ENCODE assay signal across 1 cellular context in the genomic region with DNA sequence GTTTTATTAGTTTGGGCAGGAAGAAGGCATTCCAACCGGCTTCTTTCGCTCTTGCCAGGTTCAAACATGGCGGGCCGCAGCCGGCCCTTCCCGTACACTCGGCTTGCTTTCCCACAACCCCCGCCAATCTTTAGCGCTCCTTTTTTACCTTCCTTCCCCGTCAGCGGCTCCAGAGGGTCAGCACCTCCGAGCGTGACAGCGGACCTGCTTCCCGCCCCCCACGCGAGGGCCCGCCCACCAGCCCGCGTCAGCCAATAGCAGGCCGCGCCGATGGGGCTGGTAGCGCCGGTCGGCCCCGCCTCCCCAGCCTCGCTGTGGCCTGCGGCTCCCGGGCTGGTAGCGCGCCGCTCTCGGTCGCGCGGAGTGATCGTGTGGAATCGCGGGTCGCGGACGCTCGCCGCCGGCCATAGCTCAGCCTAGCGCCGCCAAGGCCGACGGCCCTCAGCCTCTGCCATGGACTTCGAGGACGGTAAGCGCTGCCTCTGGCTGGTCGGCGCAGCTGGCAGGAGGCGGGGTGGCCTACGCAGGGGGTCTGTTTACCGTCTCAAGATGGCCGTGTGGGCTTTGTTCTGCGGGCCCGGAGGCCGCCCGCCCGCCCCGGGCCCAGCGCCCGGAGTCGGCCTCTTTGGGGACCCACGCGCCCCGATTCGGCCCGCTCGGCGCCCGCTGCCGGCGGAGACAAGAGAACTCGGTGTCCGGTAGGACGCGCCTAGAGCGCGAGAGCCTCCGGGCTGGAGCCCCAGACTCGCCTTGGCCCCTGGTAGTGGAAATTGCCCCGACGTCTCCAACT.
TF ChIP-seq lines count a peak whose summit lies in the region.

TSS of gene ZNF326 (plus strand) at position 306 of the 790 bp plus-strand sequence. CDS start at position 454, 148 bp downstream.

TF ChIP-seq in K562, 482 proteins besides CTCF, POLR2A, EP300 and RAD21 (continued from another document and continues in another):
- TF ChIP-seq TRIM25 (IDR thresholded peaks at IDR 0.05; ENCODE audit: borderline replicate concordance): no peak
- peak; percentile 69 for TF ChIP-seq SAP30 (IDR thresholded peaks at IDR 0.05; ENCODE audit: borderline replicate concordance, insufficient read depth, low read depth, low read length, poor library complexity, severe bottlenecking)
- no peak for TF ChIP-seq MAFF (IDR thresholded peaks at IDR 0.05; ENCODE audit: low read length)
- no peak for TF ChIP-seq RUNX1 (IDR thresholded peaks at IDR 0.05; ENCODE audit: low read depth)
- peak; percentile 68 for TF ChIP-seq NFIC (IDR thresholded peaks at IDR 0.05)
- peak; percentile 88 for TF ChIP-seq SAFB (IDR thresholded peaks at IDR 0.05; ENCODE audit: borderline replicate concordance, low read depth, low read length)
- TF ChIP-seq PRDM10 (IDR thresholded peaks at IDR 0.05; ENCODE audit: partially characterized antibody): no peak
- TF ChIP-seq GTF3C2 (IDR thresholded peaks at IDR 0.05; ENCODE audit: borderline replicate concordance, extremely low read depth, insufficient read length): no peak
- TF ChIP-seq, protein P1, sequence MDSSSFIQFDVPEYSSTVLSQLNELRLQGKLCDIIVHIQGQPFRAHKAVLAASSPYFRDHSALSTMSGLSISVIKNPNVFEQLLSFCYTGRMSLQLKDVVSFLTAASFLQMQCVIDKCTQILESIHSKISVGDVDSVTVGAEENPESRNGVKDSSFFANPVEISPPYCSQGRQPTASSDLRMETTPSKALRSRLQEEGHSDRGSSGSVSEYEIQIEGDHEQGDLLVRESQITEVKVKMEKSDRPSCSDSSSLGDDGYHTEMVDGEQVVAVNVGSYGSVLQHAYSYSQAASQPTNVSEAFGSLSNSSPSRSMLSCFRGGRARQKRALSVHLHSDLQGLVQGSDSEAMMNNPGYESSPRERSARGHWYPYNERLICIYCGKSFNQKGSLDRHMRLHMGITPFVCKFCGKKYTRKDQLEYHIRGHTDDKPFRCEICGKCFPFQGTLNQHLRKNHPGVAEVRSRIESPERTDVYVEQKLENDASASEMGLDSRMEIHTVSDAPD (CRISPR knock-in tag; IDR thresholded peaks at IDR 0.05): no peak
- no peak for TF ChIP-seq CEBPG (CRISPR knock-in tag; IDR thresholded peaks at IDR 0.05)
- TF ChIP-seq CEBPG (tag; conservative IDR thresholded peaks at IDR 0.05 in 1 of 2, IDR thresholded peaks at IDR 0.05 in 1 of 2): 0 out of 4 replicates have a peak, but pooled peaks of 1 of the 2 experiments have one; percentile 27
- TF ChIP-seq, protein P2, sequence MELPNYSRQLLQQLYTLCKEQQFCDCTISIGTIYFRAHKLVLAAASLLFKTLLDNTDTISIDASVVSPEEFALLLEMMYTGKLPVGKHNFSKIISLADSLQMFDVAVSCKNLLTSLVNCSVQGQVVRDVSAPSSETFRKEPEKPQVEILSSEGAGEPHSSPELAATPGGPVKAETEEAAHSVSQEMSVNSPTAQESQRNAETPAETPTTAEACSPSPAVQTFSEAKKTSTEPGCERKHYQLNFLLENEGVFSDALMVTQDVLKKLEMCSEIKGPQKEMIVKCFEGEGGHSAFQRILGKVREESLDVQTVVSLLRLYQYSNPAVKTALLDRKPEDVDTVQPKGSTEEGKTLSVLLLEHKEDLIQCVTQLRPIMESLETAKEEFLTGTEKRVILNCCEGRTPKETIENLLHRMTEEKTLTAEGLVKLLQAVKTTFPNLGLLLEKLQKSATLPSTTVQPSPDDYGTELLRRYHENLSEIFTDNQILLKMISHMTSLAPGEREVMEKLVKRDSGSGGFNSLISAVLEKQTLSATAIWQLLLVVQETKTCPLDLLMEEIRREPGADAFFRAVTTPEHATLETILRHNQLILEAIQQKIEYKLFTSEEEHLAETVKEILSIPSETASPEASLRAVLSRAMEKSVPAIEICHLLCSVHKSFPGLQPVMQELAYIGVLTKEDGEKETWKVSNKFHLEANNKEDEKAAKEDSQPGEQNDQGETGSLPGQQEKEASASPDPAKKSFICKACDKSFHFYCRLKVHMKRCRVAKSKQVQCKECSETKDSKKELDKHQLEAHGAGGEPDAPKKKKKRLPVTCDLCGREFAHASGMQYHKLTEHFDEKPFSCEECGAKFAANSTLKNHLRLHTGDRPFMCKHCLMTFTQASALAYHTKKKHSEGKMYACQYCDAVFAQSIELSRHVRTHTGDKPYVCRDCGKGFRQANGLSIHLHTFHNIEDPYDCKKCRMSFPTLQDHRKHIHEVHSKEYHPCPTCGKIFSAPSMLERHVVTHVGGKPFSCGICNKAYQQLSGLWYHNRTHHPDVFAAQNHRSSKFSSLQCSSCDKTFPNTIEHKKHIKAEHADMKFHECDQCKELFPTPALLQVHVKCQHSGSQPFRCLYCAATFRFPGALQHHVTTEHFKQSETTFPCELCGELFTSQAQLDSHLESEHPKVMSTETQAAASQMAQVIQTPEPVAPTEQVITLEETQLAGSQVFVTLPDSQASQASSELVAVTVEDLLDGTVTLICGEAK (IDR thresholded peaks at IDR 0.05): peak; percentile 36
- TF ChIP-seq, protein P2 (CRISPR knock-in tag; IDR thresholded peaks at IDR 0.05): no peak
- peak; percentile 79 for TF ChIP-seq PHF20 (IDR thresholded peaks at IDR 0.05; ENCODE audit: partially characterized antibody)
- peak; percentile 47 for TF ChIP-seq MEIS2 (IDR thresholded peaks at IDR 0.05; ENCODE audit: partially characterized antibody)
- peak; percentile 94 for TF ChIP-seq SUPT5H (IDR thresholded peaks at IDR 0.05)
- TF ChIP-seq ZNF239 (CRISPR knock-in tag; IDR thresholded peaks at IDR 0.05): no peak
- no peak for TF ChIP-seq COPS2 (conservative IDR thresholded peaks at IDR 0.05)
- TF ChIP-seq TCFL5 (CRISPR knock-in tag; conservative IDR thresholded peaks at IDR 0.05): no peak
- TF ChIP-seq ZNF133 (CRISPR knock-in tag; IDR thresholded peaks at IDR 0.05): no peak
- no peak for TF ChIP-seq ZBTB8A (IDR thresholded peaks at IDR 0.05; ENCODE audit: partially characterized antibody)
- peak; percentile 37 for TF ChIP-seq NFYB (IDR thresholded peaks at IDR 0.05; ENCODE audit: extremely low read depth, insufficient read length)
- peak; percentile 1; the same call in 1 of the 2 replicates for TF ChIP-seq MYC (IDR thresholded peaks at IDR 0.05; ENCODE audit: low read depth, low read length)
- TF ChIP-seq MYC (CRISPR knock-in tag; IDR thresholded peaks at IDR 0.05; ENCODE audit: borderline replicate concordance, low read depth): no peak
- peak; percentile 99 for TF ChIP-seq RBFOX2 (IDR thresholded peaks at IDR 0.05; ENCODE audit: low read depth, low read length)
- TF ChIP-seq ZNF511 (CRISPR knock-in tag; IDR thresholded peaks at IDR 0.05): peak; percentile 78
- TF ChIP-seq CREM (IDR thresholded peaks at IDR 0.05; ENCODE audit: low read depth): peak; percentile 82
- TF ChIP-seq, protein P3, sequence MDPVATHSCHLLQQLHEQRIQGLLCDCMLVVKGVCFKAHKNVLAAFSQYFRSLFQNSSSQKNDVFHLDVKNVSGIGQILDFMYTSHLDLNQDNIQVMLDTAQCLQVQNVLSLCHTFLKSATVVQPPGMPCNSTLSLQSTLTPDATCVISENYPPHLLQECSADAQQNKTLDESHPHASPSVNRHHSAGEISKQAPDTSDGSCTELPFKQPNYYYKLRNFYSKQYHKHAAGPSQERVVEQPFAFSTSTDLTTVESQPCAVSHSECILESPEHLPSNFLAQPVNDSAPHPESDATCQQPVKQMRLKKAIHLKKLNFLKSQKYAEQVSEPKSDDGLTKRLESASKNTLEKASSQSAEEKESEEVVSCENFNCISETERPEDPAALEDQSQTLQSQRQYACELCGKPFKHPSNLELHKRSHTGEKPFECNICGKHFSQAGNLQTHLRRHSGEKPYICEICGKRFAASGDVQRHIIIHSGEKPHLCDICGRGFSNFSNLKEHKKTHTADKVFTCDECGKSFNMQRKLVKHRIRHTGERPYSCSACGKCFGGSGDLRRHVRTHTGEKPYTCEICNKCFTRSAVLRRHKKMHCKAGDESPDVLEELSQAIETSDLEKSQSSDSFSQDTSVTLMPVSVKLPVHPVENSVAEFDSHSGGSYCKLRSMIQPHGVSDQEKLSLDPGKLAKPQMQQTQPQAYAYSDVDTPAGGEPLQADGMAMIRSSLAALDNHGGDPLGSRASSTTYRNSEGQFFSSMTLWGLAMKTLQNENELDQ (CRISPR knock-in tag; IDR thresholded peaks at IDR 0.05; ENCODE audit: borderline replicate concordance): no peak
- TF ChIP-seq SIN3A (IDR thresholded peaks at IDR 0.05; ENCODE audit: borderline replicate concordance in 2 of 2, control insufficient read depth in 1 of 2, low read depth in 2 of 2, low read length in 2 of 2): peak in 1 of 2 experiments; percentile 85; a peak in 2 of 4 replicates
- no peak for TF ChIP-seq CREBBP (IDR thresholded peaks at IDR 0.05; ENCODE audit: low read depth, low read length)
